ENCODE assay signal across 8 cellular contexts in the genomic region with DNA sequence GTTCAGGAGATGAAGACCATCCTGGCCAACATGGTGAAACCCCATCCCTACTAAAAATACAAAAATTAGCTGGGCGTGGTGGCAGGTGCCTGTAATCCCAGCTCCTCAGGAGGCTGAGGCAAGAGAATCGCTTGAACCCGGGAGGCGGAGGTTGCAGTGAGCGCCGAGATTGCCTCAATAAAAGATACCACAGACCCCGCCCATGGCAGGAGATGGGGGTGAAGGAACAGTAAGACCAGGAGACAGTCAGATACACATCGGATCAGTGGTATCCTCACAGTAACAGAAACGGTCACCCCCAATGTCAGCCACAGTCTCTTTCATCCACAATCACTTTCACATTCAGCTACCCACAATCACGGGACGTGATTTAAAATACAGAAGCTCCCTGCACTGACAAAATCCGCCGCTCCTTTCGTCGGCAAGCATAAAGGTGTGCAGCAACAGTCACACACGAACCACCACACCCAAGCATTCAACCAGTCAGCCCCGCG. TPM values are rescaled to one million over a fixed set of nuclear protein-coding genes. Genes with fewer than 3 reads are reported as not detected.
DNase-seq lines count a peak whose midpoint lies in the region; ATAC-seq and TF ChIP-seq lines count a peak whose summit lies in the region.
"Not testable (repeated sequence)": the region's sequence is repeated elsewhere in the genome, so short reads cannot be mapped to it uniquely, and the experiment has no call there.

No MANE protein-coding gene starts in this region.

- H3K4me3 ChIP-seq in KMS-11 (IDR thresholded peaks at IDR 0.05; ENCODE audit: insufficient read depth, low read depth, low read length): not testable (repeated sequence)
- H3K4me3 ChIP-seq in WI38 (ENCODE audit: low read depth, low read length) (peak overlapping the region; percentile 84), iPS-18c (ENCODE audit: insufficient read depth, low read depth, low read length) (peak overlapping the region; percentile 57), ovary (peak overlapping the region; percentile 80), uterus (peak overlapping the region; percentile 50 to 60)

- H3K36me3 ChIP-seq in KMS-11 (ENCODE audit: insufficient read depth); ovary; uterus: not testable (repeated sequence)

- H3K27ac ChIP-seq in KMS-11: peak overlapping the region; percentile 52
- peak overlapping the region in 1 of 2 donors; percentile 71 for H3K27ac ChIP-seq in ovary
- H3K27ac ChIP-seq in uterus: peak overlapping the region; percentile 79 to 86

- not testable (repeated sequence) for TF ChIP-seq EP300 in ovary (IDR thresholded peaks at IDR 0.05)

- not testable (repeated sequence) for TF ChIP-seq CTCF in KMS-11 (conservative IDR thresholded peaks at IDR 0.05; ENCODE audit: low read depth, low read length); WI38 (IDR thresholded peaks at IDR 0.05; ENCODE audit: low read depth, low read length); chondrocyte (IDR thresholded peaks at IDR 0.05); ovary (IDR thresholded peaks at IDR 0.05); uterus (IDR thresholded peaks at IDR 0.05)

- not testable (repeated sequence) for H4K20me1 ChIP-seq in KMS-11 (ENCODE audit: insufficient read depth)

- H3K9ac ChIP-seq in KMS-11: peak overlapping the region; percentile 55; the same call in 1 of the 2 replicates

- not testable (repeated sequence) for H3K36me3 Mint-ChIP-seq in chondrocyte (ENCODE audit: low read depth)

- H3K9me3 ChIP-seq in iPS-18c (ENCODE audit: control insufficient read depth, insufficient read depth, low read length); uterus: not testable (repeated sequence)
- peaks cover 0 to 12% of the 10 kb centered on the region in 2 donors for H3K9me3 ChIP-seq in ovary

- 6 to 9% (median 7%) methylated on average over 18 of the region's 18 CpGs for WGBS in ovary, 3 donors

- not testable (repeated sequence) for H3K27me3 Mint-ChIP-seq in chondrocyte (ENCODE audit: low read depth)

- not testable (repeated sequence) for DNase-seq in chondrocyte (ENCODE audit: low spot score); ovary
- peak in 1 of 2 donors; percentile 16 for DNase-seq in uterus

- peaks cover 12% of the 10 kb centered on the region for H3K4me1 Mint-ChIP-seq in chondrocyte (ENCODE audit: low read depth)

- H3K4me1 ChIP-seq in KMS-11 (ENCODE audit: low read depth, poor library complexity, severe bottlenecking); ovary (ENCODE audit: insufficient read depth); uterus: not testable (repeated sequence)

- intact Hi-C loops in ovary (cut with DNase I); uterus (cut with DNase I; ENCODE audit: low total_unique reads): not testable (repeated sequence)

- H3K9me3 Mint-ChIP-seq in chondrocyte (ENCODE audit: low read depth): not testable (repeated sequence)

- peak overlapping the region; percentile 89 for H2AFZ ChIP-seq in KMS-11 (ENCODE audit: low read depth)

- H3K4me3 Mint-ChIP-seq in chondrocyte (ENCODE audit: unreplicated experiment): peak overlapping the region; percentile 93

- TF ChIP-seq POLR2A in ovary (IDR thresholded peaks at IDR 0.05); uterus (IDR thresholded peaks at IDR 0.05): not testable (repeated sequence)

- H3K4me2 ChIP-seq in KMS-11: peak overlapping the region; percentile 50; the same call in 1 of the 2 replicates

- H3K27ac Mint-ChIP-seq in chondrocyte (ENCODE audit: unreplicated experiment): peak overlapping the region; percentile 92

- not testable (repeated sequence) for H3K27me3 ChIP-seq in KMS-11 (ENCODE audit: insufficient read depth, low read depth); ovary; uterus

- ATAC-seq in GM18861 (IDR thresholded peaks at IDR 0.05; ENCODE audit: unreplicated experiment): peak; percentile 17
- ATAC-seq in HG02610 (IDR thresholded peaks at IDR 0.05; ENCODE audit: unreplicated experiment): peak; percentile 19

- H3K79me2 ChIP-seq in KMS-11 (ENCODE audit: insufficient read depth, low read depth): not testable (repeated sequence)

RNA-seq across cellular contexts. Expression of a gene that starts 0.5 kb away (rescaled TPM):
- total RNA-seq in chondrocyte (5.4 to 7.4 TPM (median 5.8 TPM) in 3 replicates), ovary (10 to 100 TPM in 1 of 7 donors, 1 to 10 TPM in 6; 6.1 to 11.5 (median 7.6) TPM), uterus (10 to 100 TPM in 2 of 4 donors, 1 to 10 TPM in 2; 5.6 to 25.0 (median 9.6) TPM)
- polyA plus RNA-seq in ovary: 1 to 10 TPM; 4.8 to 6.1 TPM
